In genomic region chr7:112449902-112450806, GRCh38 we compare ENCODE assay signal across 8 cellular contexts. TPM values are rescaled to one million over a fixed set of nuclear protein-coding genes. Genes with fewer than 3 reads are reported as not detected.
DNase-seq lines count a peak whose midpoint lies in the region; ATAC-seq and TF ChIP-seq lines count a peak whose summit lies in the region.

A gene with protein sequence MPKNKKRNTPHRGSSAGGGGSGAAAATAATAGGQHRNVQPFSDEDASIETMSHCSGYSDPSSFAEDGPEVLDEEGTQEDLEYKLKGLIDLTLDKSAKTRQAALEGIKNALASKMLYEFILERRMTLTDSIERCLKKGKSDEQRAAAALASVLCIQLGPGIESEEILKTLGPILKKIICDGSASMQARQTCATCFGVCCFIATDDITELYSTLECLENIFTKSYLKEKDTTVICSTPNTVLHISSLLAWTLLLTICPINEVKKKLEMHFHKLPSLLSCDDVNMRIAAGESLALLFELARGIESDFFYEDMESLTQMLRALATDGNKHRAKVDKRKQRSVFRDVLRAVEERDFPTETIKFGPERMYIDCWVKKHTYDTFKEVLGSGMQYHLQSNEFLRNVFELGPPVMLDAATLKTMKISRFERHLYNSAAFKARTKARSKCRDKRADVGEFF (plus strand): TSS chr7:112450460. CDS start chr7:112450689, 229 bp downstream.

- WGBS in heart right ventricle, 2 donors: 0% methylated on average over 73 of the region's 73 CpGs

- no peak for TF ChIP-seq CTCF in GM13977 (IDR thresholded peaks at IDR 0.05; ENCODE audit: extremely low read depth, insufficient read depth, missing control alignments)
- no peak for TF ChIP-seq CTCF in heart right ventricle (IDR thresholded peaks at IDR 0.05)
- TF ChIP-seq CTCF in upper lobe of right lung (IDR thresholded peaks at IDR 0.05): no peak

- no peaks in the 10 kb centered on the region for H3K27me3 ChIP-seq in heart right ventricle
- H3K27me3 ChIP-seq in upper lobe of right lung: no peaks in the 10 kb centered on the region

- H3K36me3 ChIP-seq in heart right ventricle (peaks cover 0 to 1% (median 0%) of the 10 kb centered on the region in 9 donors), upper lobe of right lung (no peaks in the 10 kb centered on the region)

- no peaks in the 10 kb centered on the region for H3K9me3 Mint-ChIP-seq in T-helper 1 cell treated with Interleukin-12 subunit alpha and Interleukin-12 subunit beta and Interleukin-4 antibody, amounts not matched to agents 30 μg/mL and 1 μg/mL, for 36 hours

- peaks cover 36% of the 10 kb centered on the region for H3K4me1 Mint-ChIP-seq in T-helper 1 cell treated with Interleukin-12 subunit alpha and Interleukin-12 subunit beta and Interleukin-4 antibody, amounts not matched to agents 30 μg/mL and 1 μg/mL, for 36 hours (ENCODE audit: low read depth)

- peak within 1 kb of the TSS; percentile 100 for H3K4me3 Mint-ChIP-seq in T-helper 1 cell treated with Interleukin-12 subunit alpha and Interleukin-12 subunit beta and Interleukin-4 antibody, amounts not matched to agents 30 μg/mL and 1 μg/mL, for 36 hours

- DNase-seq in GM13977 (ENCODE audit: low spot score) (peak; percentile 92), NCI-H1694 (lab: John Stamatoyannopoulos, UW) (peak; percentile 99), amniotic stem cell (lab: John Stamatoyannopoulos, UW) (peak; percentile 93), heart right ventricle (peak; percentile 99), posterior vena cava (ENCODE audit: low spot score) (peak; percentile 100), upper lobe of right lung (peak; percentile 100)

- peak within 1 kb of the TSS; percentile 77 to 97 (median 90) for H3K4me3 ChIP-seq in heart right ventricle
- peak within 1 kb of the TSS; percentile 95 for H3K4me3 ChIP-seq in upper lobe of right lung

- intact Hi-C loops in heart right ventricle (cut with DNase I): loop anchor here in 4 of 10 donors (2.0 to 10.0 kb wide), 4 partner anchors 33 to 885 kb away; partner anchors contain the start of genes DOCK4 (in 1 of the 4), IMMP2L (in 1 of the 4) and ZNF277 (in 1 of the 4)
- intact Hi-C loops in posterior vena cava (cut with DNase I): no loop called here
- intact Hi-C loops in upper lobe of right lung (cut with DNase I): no loop called here

- H3K9me3 ChIP-seq in heart right ventricle (no peaks in the 10 kb centered on the region), upper lobe of right lung (no peaks in the 10 kb centered on the region)

- no peaks in the 10 kb centered on the region for H3K36me3 Mint-ChIP-seq in T-helper 1 cell treated with Interleukin-12 subunit alpha and Interleukin-12 subunit beta and Interleukin-4 antibody, amounts not matched to agents 30 μg/mL and 1 μg/mL, for 36 hours (ENCODE audit: low read depth)

- H3K27ac ChIP-seq in heart right ventricle: peak within 1 kb of the TSS; percentile 91 to 99 (median 96)
- H3K27ac ChIP-seq in upper lobe of right lung: peak within 1 kb of the TSS; percentile 99

- no peaks in the 10 kb centered on the region for H3K27me3 Mint-ChIP-seq in T-helper 1 cell treated with Interleukin-12 subunit alpha and Interleukin-12 subunit beta and Interleukin-4 antibody, amounts not matched to agents 30 μg/mL and 1 μg/mL, for 36 hours (ENCODE audit: low read depth)

- ATAC-seq in HG02884 (IDR thresholded peaks at IDR 0.05; ENCODE audit: unreplicated experiment) (peak; percentile 62), heart right ventricle (peak; percentile 90 to 96 (median 94)), upper lobe of right lung (peak; percentile 96)

- H3K4me1 ChIP-seq in heart right ventricle (peaks cover 0 to 49% (median 39%) of the 10 kb centered on the region in 9 donors), upper lobe of right lung (peaks cover 19% of the 10 kb centered on the region)

- in situ Hi-C loops in GM13977 (cut with MboI; ENCODE audit: low pct_unique_long_range_greater_than_20kb, low sequenced_read_pairs, unreplicated experiment): no loop called here

- peak within 1 kb of the TSS; percentile 97 for H3K27ac Mint-ChIP-seq in T-helper 1 cell treated with Interleukin-12 subunit alpha and Interleukin-12 subunit beta and Interleukin-4 antibody, amounts not matched to agents 30 μg/mL and 1 μg/mL, for 36 hours

RNA-seq across cellular contexts. Expression of the gene that starts here (rescaled TPM):
- 10 to 100 TPM; 17.5 to 94.6 (median 26.2) TPM for total RNA-seq in heart right ventricle
- 10 to 100 TPM; 70.7 to 78.5 TPM for polyA plus RNA-seq in heart right ventricle
- 100 to 1,000 TPM in 1 of 2 donors, 10 to 100 TPM in 1; 58.3 to 127 TPM for total RNA-seq in posterior vena cava
- 49.9 TPM for total RNA-seq in upper lobe of right lung

Comparison
In these comparisons a context has a peak if more than half of its experiments do, and no peak if none do; other contexts are left out.
1. Peak in every context shown above with its lines: DNase-seq, ATAC-seq, H3K4me3 ChIP-seq and H3K27ac ChIP-seq.